In the genomic region with DNA sequence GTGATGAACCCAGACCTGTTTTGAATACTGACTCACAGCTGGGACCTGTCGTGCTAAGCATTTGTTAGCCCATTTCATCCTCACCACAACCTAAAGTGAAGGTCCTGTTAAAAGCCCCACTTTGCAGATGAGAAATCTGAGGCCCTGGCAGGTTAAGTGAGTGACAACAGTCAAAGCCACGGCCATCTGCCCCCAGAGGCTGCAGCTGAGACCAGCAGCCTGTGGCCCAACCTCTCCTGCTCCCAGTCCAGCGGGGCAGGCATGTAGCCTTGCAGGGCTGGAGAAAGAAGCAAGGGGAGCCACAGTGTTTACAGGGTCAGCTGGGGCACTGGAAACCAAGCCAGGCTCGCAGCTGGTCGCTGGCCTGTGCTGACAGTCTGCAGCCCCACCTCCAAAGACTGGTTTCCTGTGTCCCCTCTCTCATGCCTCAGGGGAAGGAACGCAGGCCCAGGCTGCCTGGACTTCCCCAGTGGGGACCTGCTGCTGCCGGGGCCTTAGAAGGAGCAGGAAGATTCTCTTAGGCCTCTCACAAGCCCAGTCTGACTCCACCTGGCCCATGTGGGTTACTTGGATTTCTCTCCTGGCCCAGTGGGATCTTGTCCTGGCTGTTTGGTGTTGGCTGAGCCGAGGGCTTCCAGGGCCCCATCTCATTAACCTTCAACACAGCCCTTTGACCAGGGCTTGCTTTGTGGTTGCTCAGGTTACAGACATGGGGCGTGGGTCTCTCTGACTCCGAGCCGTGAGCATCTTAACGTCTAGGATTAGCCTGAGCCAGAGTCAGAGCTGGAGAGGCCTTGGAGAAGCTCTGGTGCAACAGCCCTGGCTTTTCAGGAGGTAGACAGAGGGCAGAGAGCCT, we compare ENCODE assay signal across 8 cellular contexts. TPM values are rescaled to one million over a fixed set of nuclear protein-coding genes. Genes with fewer than 3 reads are reported as not detected.
A peak's percentile ranks its signal among the peaks of the same experiment; 100 is the strongest.
DNase-seq lines count a peak whose midpoint lies in the region; ATAC-seq and TF ChIP-seq lines count a peak whose summit lies in the region.

No MANE protein-coding gene starts in this region.

- no peaks in the 10 kb centered on the region for H3K27me3 ChIP-seq in breast epithelium
- no peaks in the 10 kb centered on the region for H3K27me3 ChIP-seq in hepatocyte

- peak; percentile 22 for ATAC-seq in HG03565 (IDR thresholded peaks at IDR 0.05; ENCODE audit: unreplicated experiment)
- ATAC-seq in activated T-cell treated with anti-CD3 and anti-CD28 coated beads, Interleukin-2, amount 50 U/mL, for 4 hours, result peak; percentile 46 to 61
- ATAC-seq in stimulated activated naive B cell treated with anti-CD40 and anti-IgM and Interleukin-4, amounts not matched to agents 10 μg/mL and 1 μg/mL and 100 μg/mL, for 72 hours (replicated peaks), result peak; percentile 19 to 38
- no peak for ATAC-seq in HG03025 (IDR thresholded peaks at IDR 0.05; ENCODE audit: low FRiP score, unreplicated experiment)

- no peak overlapping the region for H3K27ac Mint-ChIP-seq in MCF 10A (ENCODE audit: low read depth, unreplicated experiment)
- H3K27ac Mint-ChIP-seq in stimulated activated naive B cell treated with anti-CD40 and anti-IgM and Interleukin-4, amounts not matched to agents 10 μg/mL and 1 μg/mL and 100 μg/mL, for 72 hours, result peak overlapping the region; percentile 99

- H3K4me1 ChIP-seq in breast epithelium, result no peaks in the 10 kb centered on the region
- no peaks in the 10 kb centered on the region for H3K4me1 ChIP-seq in hepatocyte (ENCODE audit: insufficient read depth)

- no peaks in the 10 kb centered on the region for H3K27me3 Mint-ChIP-seq in MCF 10A (ENCODE audit: insufficient read depth, unreplicated experiment)
- no peaks in the 10 kb centered on the region for H3K27me3 Mint-ChIP-seq in activated T-cell treated with anti-CD3 and anti-CD28 coated beads, Interleukin-2, amount 50 U/mL, for 4 hours (ENCODE audit: low read depth)
- no peaks in the 10 kb centered on the region for H3K27me3 Mint-ChIP-seq in stimulated activated naive B cell treated with anti-CD40 and anti-IgM and Interleukin-4, amounts not matched to agents 10 μg/mL and 1 μg/mL and 100 μg/mL, for 72 hours

- no peaks in the 10 kb centered on the region for H3K9me3 Mint-ChIP-seq in MCF 10A (ENCODE audit: unreplicated experiment)
- no peaks in the 10 kb centered on the region for H3K9me3 Mint-ChIP-seq in activated T-cell treated with anti-CD3 and anti-CD28 coated beads, Interleukin-2, amount 50 U/mL, for 4 hours
- H3K9me3 Mint-ChIP-seq in stimulated activated naive B cell treated with anti-CD40 and anti-IgM and Interleukin-4, amounts not matched to agents 10 μg/mL and 1 μg/mL and 100 μg/mL, for 72 hours, result no peaks in the 10 kb centered on the region

- TF ChIP-seq POLR2A in breast epithelium (IDR thresholded peaks at IDR 0.05), result no peak

- H2AFZ ChIP-seq in hepatocyte, result no peak overlapping the region

- no peaks in the 10 kb centered on the region for H3K9me2 ChIP-seq in hepatocyte (replicated peaks; ENCODE audit: insufficient read depth)

- peak overlapping the region; percentile 41 to 61 (median 46) for H3K4me3 ChIP-seq in breast epithelium
- no peak overlapping the region for H3K4me3 ChIP-seq in hepatocyte

- H3K9me3 ChIP-seq in breast epithelium (no peaks in the 10 kb centered on the region), hepatocyte (ENCODE audit: low read depth) (no peaks in the 10 kb centered on the region)

- DNase-seq in breast epithelium (ENCODE audit: low spot score in 2 of 2), result peak in 1 of 2 donors; percentile 36
- no peak for DNase-seq in MCF 10A (ENCODE audit: unreplicated experiment)
- no peak for DNase-seq in activated T-cell treated with anti-CD3 and anti-CD28 coated beads, Interleukin-2, amount 50 U/mL, for 4 hours
- DNase-seq in hepatocyte (ENCODE audit: low spot score), result peak; percentile 49
- DNase-seq in stimulated activated naive B cell treated with anti-CD40 and anti-IgM and Interleukin-4, amounts not matched to agents 10 μg/mL and 1 μg/mL and 100 μg/mL, for 72 hours, result peak; percentile 48
- DNase-seq in Kasumi-1 (lab: John Stamatoyannopoulos, UW), result no peak

- no peaks in the 10 kb centered on the region for H3K79me2 ChIP-seq in hepatocyte

- no peak overlapping the region for H3K4me3 Mint-ChIP-seq in MCF 10A (ENCODE audit: unreplicated experiment)
- peak overlapping the region; percentile 96 for H3K4me3 Mint-ChIP-seq in activated T-cell treated with anti-CD3 and anti-CD28 coated beads, Interleukin-2, amount 50 U/mL, for 4 hours
- H3K4me3 Mint-ChIP-seq in stimulated activated naive B cell treated with anti-CD40 and anti-IgM and Interleukin-4, amounts not matched to agents 10 μg/mL and 1 μg/mL and 100 μg/mL, for 72 hours, result peak overlapping the region; percentile 98 to 99

- no TSS peak for BruUV-seq in MCF 10A (replicated peaks; lab: Mats Ljungman, UMichigan)

- H3K4me2 ChIP-seq in hepatocyte, result no peak overlapping the region

- peaks cover 2% of the 10 kb centered on the region for H3K4me1 Mint-ChIP-seq in MCF 10A (ENCODE audit: insufficient read depth, unreplicated experiment)
- peaks cover 53% of the 10 kb centered on the region for H3K4me1 Mint-ChIP-seq in activated T-cell treated with anti-CD3 and anti-CD28 coated beads, Interleukin-2, amount 50 U/mL, for 4 hours (ENCODE audit: low read depth)
- peaks cover 43 to 68% of the 10 kb centered on the region in 2 donors for H3K4me1 Mint-ChIP-seq in stimulated activated naive B cell treated with anti-CD40 and anti-IgM and Interleukin-4, amounts not matched to agents 10 μg/mL and 1 μg/mL and 100 μg/mL, for 72 hours

- 45% methylated on average over 12 of the region's 12 CpGs for WGBS in hepatocyte (ENCODE audit: low lambda C conversion rate, missing lambda C conversion rate)

- H3K36me3 ChIP-seq in breast epithelium (no peaks in the 10 kb centered on the region), hepatocyte (replicated peaks; ENCODE audit: insufficient read depth, low read depth) (no peaks in the 10 kb centered on the region)

- CTCF ChIA-PET in MCF 10A (lab: Yijun Ruan, JAX), result no interaction called here

- no peaks in the 10 kb centered on the region for H3K36me3 Mint-ChIP-seq in MCF 10A (ENCODE audit: insufficient read depth, unreplicated experiment)
- peaks cover 3% of the 10 kb centered on the region for H3K36me3 Mint-ChIP-seq in activated T-cell treated with anti-CD3 and anti-CD28 coated beads, Interleukin-2, amount 50 U/mL, for 4 hours (ENCODE audit: insufficient read depth)
- H3K36me3 Mint-ChIP-seq in stimulated activated naive B cell treated with anti-CD40 and anti-IgM and Interleukin-4, amounts not matched to agents 10 μg/mL and 1 μg/mL and 100 μg/mL, for 72 hours, result peaks cover 48 to 58% of the 10 kb centered on the region in 2 donors

- H3K27ac ChIP-seq in breast epithelium, result peak overlapping the region; percentile 24 to 85
- no peak overlapping the region for H3K27ac ChIP-seq in hepatocyte

- H4K20me1 ChIP-seq in hepatocyte (ENCODE audit: insufficient read depth, poor library complexity, severe bottlenecking), result no peaks in the 10 kb centered on the region

- intact Hi-C loops in breast epithelium (cut with DNase I; ENCODE audit: low total_unique reads) (no loop called here), MCF 10A (cut with micrococcal nuclease) (no loop called here)

- POLR2A ChIA-PET in MCF 10A (lab: Yijun Ruan, JAX), result no interaction called here

- TF ChIP-seq CTCF in breast epithelium (IDR thresholded peaks at IDR 0.05) (no peak), MCF 10A (IDR thresholded peaks at IDR 0.05; ENCODE audit: unreplicated experiment) (no peak), hepatocyte (IDR thresholded peaks at IDR 0.05; ENCODE audit: poor library complexity) (no peak)

RNA-seq across cellular contexts. Expression of a gene that starts 1.7 kb away (rescaled TPM):
- total RNA-seq in breast epithelium (10 to 100 TPM; 18.4 to 20.3 (median 20.0) TPM), MCF 10A (2022) (46.1 and 64.9 TPM in 2 replicates), hepatocyte (2.9 and 5.2 TPM in 2 replicates)
- 10 to 100 TPM; 31.2 to 35.5 (median 31.7) TPM for total RNA-seq in activated T-cell treated with anti-CD3 and anti-CD28 coated beads, Interleukin-2, amount 50 U/mL, for 4 hours
- polyA plus RNA-seq in hepatocyte, result 3.3 and 4.9 TPM in 2 replicates

RNA-seq across cellular contexts. Expression of a gene that starts 29.3 kb away (rescaled TPM):
- not detected for total RNA-seq in breast epithelium
- not detected in 2 replicates for total RNA-seq in MCF 10A (2022)
- total RNA-seq in activated T-cell treated with anti-CD3 and anti-CD28 coated beads, Interleukin-2, amount 50 U/mL, for 4 hours, result not detected
- not detected in 2 replicates for total RNA-seq in hepatocyte
- not detected in 2 replicates for polyA plus RNA-seq in hepatocyte

RNA-seq across cellular contexts. Expression of a gene that starts 48.8 kb away (rescaled TPM):
- 1 to 10 TPM in 2 of 3 donors, not detected in 1; 1.6 to 6.3 TPM for total RNA-seq in breast epithelium
- total RNA-seq in MCF 10A (2022), result 2.7 and 7.4 TPM in 2 replicates
- under 1 TPM; 0.11 to 0.94 (median 0.37) TPM for total RNA-seq in activated T-cell treated with anti-CD3 and anti-CD28 coated beads, Interleukin-2, amount 50 U/mL, for 4 hours
- total RNA-seq in hepatocyte, result 1.3 and 3.2 TPM in 2 replicates
- 2.2 and 3.2 TPM in 2 replicates for polyA plus RNA-seq in hepatocyte

Comparison
In these comparisons a context has a peak if more than half of its experiments do, and no peak if none do; other contexts are left out.
1. DNase-seq: peak in hepatocyte (single experiment) and stimulated activated naive B cell treated with anti-CD40 and anti-IgM and Interleukin-4, amounts not matched to agents 10 μg/mL and 1 μg/mL and 100 μg/mL, for 72 hours (single experiment); none in MCF 10A (single experiment), activated T-cell treated with anti-CD3 and anti-CD28 coated beads, Interleukin-2, amount 50 U/mL, for 4 hours (single experiment) and Kasumi-1 (0 of 2).